ENCODE assay signal across 1 cellular context in the genomic region with DNA sequence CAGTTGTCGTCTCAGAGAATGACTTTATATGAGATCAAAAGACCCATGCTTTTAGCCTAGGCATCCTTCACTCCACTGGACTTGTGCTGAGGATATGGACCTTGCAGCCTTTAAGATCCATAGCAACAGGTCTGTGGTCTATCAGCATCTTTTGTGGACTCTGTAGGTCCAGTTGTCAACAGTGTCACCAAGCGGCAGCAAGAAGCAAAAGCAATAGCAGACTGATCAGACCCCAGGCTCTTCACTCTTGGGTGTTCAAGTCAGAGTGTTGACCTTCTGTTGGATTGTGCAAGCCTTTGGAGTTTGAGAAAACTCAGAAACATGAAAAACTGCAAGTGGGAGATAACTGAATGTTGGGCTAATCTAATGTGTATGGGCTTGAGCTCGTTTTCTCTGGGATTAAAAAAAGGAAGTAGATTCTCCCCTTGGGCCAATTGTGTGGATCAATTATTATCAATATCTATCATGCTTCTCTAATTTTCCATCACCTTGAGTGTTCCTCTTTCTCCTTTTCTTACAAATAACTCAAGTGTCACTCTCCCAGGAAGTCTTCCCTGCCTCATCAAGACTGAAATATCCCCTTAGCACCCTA.
TF ChIP-seq lines count a peak whose summit lies in the region.

No MANE protein-coding gene starts in this region.

TF ChIP-seq in HepG2, 621 proteins besides CTCF, POLR2A, EP300 and RAD21 (continued from another document and continues in another):
- TF ChIP-seq, protein P1, sequence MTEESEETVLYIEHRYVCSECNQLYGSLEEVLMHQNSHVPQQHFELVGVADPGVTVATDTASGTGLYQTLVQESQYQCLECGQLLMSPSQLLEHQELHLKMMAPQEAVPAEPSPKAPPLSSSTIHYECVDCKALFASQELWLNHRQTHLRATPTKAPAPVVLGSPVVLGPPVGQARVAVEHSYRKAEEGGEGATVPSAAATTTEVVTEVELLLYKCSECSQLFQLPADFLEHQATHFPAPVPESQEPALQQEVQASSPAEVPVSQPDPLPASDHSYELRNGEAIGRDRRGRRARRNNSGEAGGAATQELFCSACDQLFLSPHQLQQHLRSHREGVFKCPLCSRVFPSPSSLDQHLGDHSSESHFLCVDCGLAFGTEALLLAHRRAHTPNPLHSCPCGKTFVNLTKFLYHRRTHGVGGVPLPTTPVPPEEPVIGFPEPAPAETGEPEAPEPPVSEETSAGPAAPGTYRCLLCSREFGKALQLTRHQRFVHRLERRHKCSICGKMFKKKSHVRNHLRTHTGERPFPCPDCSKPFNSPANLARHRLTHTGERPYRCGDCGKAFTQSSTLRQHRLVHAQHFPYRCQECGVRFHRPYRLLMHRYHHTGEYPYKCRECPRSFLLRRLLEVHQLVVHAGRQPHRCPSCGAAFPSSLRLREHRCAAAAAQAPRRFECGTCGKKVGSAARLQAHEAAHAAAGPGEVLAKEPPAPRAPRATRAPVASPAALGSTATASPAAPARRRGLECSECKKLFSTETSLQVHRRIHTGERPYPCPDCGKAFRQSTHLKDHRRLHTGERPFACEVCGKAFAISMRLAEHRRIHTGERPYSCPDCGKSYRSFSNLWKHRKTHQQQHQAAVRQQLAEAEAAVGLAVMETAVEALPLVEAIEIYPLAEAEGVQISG (CRISPR knock-in tag; IDR thresholded peaks at IDR 0.05) = no peak
- TF ChIP-seq TGIF2 (CRISPR knock-in tag; IDR thresholded peaks at IDR 0.05) (no peak), ZNF709 (CRISPR knock-in tag; IDR thresholded peaks at IDR 0.05) (no peak), ZBTB20 (CRISPR knock-in tag; IDR thresholded peaks at IDR 0.05; ENCODE audit: borderline replicate concordance, low read depth) (no peak), ZNF644 (CRISPR knock-in tag; IDR thresholded peaks at IDR 0.05; ENCODE audit: low read depth) (peak; percentile 71; the same call in 1 of the 2 replicates), HES4 (CRISPR knock-in tag; IDR thresholded peaks at IDR 0.05; ENCODE audit: borderline replicate concordance) (no peak), ZNF343 (CRISPR knock-in tag; IDR thresholded peaks at IDR 0.05) (no peak), DNMT3B (CRISPR knock-in tag; conservative IDR thresholded peaks at IDR 0.05) (no peak), THAP11 (CRISPR knock-in tag; IDR thresholded peaks at IDR 0.05) (peak; percentile 32; the same call in 1 of the 2 replicates), ZNF766 (CRISPR knock-in tag; IDR thresholded peaks at IDR 0.05; ENCODE audit: borderline replicate concordance) (0 out of 2 replicates have a peak, but pooled peaks have one; percentile 34), MED1 (CRISPR knock-in tag; IDR thresholded peaks at IDR 0.05) (peak; percentile 46; the same call in 1 of the 2 replicates), TCF12 (IDR thresholded peaks at IDR 0.05) (no peak), TCF12 (CRISPR knock-in tag; IDR thresholded peaks at IDR 0.05) (no peak), NFIC (IDR thresholded peaks at IDR 0.05; ENCODE audit: low read length) (no peak), ZNF121 (CRISPR knock-in tag; IDR thresholded peaks at IDR 0.05) (no peak), CEBPB (IDR thresholded peaks at IDR 0.05; ENCODE audit: borderline replicate concordance, low read depth, low read length) (peak; percentile 87), ZNF326 (CRISPR knock-in tag; IDR thresholded peaks at IDR 0.05; ENCODE audit: borderline replicate concordance) (no peak), NONO (IDR thresholded peaks at IDR 0.05) (no peak), NONO (CRISPR knock-in tag; conservative IDR thresholded peaks at IDR 0.05) (no peak), MEIS2 (CRISPR knock-in tag; IDR thresholded peaks at IDR 0.05) (no peak), ZNF569 (CRISPR knock-in tag; IDR thresholded peaks at IDR 0.05; ENCODE audit: borderline replicate concordance) (no peak), RCOR2 (CRISPR knock-in tag; IDR thresholded peaks at IDR 0.05) (peak; percentile 45; the same call in 1 of the 2 replicates), KLF11 (CRISPR knock-in tag; IDR thresholded peaks at IDR 0.05) (no peak), NFYC (CRISPR knock-in tag; IDR thresholded peaks at IDR 0.05) (no peak), JUNB (CRISPR knock-in tag; IDR thresholded peaks at IDR 0.05; ENCODE audit: borderline replicate concordance) (no peak), NFE2 (CRISPR knock-in tag; IDR thresholded peaks at IDR 0.05) (no peak), SRY (CRISPR knock-in tag; IDR thresholded peaks at IDR 0.05) (no peak), SMC3 (IDR thresholded peaks at IDR 0.05; ENCODE audit: low read length) (peak; percentile 98), HNRNPUL1 (IDR thresholded peaks at IDR 0.05; ENCODE audit: low read depth, low read length) (no peak), GTF2F1 (IDR thresholded peaks at IDR 0.05; ENCODE audit: low read length) (no peak), PPARG (CRISPR knock-in tag; conservative IDR thresholded peaks at IDR 0.05) (no peak), ZZZ3 (CRISPR knock-in tag; IDR thresholded peaks at IDR 0.05; ENCODE audit: borderline replicate concordance) (no peak), ZSCAN20 (CRISPR knock-in tag; IDR thresholded peaks at IDR 0.05; ENCODE audit: borderline replicate concordance) (no peak), DR1 (CRISPR knock-in tag; IDR thresholded peaks at IDR 0.05) (no peak), ZNF460 (CRISPR knock-in tag; IDR thresholded peaks at IDR 0.05; ENCODE audit: borderline replicate concordance) (no peak)
- TF ChIP-seq, protein P2, sequence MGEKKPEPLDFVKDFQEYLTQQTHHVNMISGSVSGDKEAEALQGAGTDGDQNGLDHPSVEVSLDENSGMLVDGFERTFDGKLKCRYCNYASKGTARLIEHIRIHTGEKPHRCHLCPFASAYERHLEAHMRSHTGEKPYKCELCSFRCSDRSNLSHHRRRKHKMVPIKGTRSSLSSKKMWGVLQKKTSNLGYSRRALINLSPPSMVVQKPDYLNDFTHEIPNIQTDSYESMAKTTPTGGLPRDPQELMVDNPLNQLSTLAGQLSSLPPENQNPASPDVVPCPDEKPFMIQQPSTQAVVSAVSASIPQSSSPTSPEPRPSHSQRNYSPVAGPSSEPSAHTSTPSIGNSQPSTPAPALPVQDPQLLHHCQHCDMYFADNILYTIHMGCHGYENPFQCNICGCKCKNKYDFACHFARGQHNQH (CRISPR knock-in tag; IDR thresholded peaks at IDR 0.05) = 0 out of 2 replicates have a peak, but pooled peaks have one; percentile 35
- TF ChIP-seq, protein P3, sequence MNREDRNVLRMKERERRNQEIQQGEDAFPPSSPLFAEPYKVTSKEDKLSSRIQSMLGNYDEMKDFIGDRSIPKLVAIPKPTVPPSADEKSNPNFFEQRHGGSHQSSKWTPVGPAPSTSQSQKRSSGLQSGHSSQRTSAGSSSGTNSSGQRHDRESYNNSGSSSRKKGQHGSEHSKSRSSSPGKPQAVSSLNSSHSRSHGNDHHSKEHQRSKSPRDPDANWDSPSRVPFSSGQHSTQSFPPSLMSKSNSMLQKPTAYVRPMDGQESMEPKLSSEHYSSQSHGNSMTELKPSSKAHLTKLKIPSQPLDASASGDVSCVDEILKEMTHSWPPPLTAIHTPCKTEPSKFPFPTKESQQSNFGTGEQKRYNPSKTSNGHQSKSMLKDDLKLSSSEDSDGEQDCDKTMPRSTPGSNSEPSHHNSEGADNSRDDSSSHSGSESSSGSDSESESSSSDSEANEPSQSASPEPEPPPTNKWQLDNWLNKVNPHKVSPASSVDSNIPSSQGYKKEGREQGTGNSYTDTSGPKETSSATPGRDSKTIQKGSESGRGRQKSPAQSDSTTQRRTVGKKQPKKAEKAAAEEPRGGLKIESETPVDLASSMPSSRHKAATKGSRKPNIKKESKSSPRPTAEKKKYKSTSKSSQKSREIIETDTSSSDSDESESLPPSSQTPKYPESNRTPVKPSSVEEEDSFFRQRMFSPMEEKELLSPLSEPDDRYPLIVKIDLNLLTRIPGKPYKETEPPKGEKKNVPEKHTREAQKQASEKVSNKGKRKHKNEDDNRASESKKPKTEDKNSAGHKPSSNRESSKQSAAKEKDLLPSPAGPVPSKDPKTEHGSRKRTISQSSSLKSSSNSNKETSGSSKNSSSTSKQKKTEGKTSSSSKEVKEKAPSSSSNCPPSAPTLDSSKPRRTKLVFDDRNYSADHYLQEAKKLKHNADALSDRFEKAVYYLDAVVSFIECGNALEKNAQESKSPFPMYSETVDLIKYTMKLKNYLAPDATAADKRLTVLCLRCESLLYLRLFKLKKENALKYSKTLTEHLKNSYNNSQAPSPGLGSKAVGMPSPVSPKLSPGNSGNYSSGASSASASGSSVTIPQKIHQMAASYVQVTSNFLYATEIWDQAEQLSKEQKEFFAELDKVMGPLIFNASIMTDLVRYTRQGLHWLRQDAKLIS (CRISPR knock-in tag; IDR thresholded peaks at IDR 0.05) = no peak
- TF ChIP-seq, protein P4, sequence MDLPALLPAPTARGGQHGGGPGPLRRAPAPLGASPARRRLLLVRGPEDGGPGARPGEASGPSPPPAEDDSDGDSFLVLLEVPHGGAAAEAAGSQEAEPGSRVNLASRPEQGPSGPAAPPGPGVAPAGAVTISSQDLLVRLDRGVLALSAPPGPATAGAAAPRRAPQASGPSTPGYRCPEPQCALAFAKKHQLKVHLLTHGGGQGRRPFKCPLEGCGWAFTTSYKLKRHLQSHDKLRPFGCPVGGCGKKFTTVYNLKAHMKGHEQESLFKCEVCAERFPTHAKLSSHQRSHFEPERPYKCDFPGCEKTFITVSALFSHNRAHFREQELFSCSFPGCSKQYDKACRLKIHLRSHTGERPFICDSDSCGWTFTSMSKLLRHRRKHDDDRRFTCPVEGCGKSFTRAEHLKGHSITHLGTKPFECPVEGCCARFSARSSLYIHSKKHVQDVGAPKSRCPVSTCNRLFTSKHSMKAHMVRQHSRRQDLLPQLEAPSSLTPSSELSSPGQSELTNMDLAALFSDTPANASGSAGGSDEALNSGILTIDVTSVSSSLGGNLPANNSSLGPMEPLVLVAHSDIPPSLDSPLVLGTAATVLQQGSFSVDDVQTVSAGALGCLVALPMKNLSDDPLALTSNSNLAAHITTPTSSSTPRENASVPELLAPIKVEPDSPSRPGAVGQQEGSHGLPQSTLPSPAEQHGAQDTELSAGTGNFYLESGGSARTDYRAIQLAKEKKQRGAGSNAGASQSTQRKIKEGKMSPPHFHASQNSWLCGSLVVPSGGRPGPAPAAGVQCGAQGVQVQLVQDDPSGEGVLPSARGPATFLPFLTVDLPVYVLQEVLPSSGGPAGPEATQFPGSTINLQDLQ (CRISPR knock-in tag; IDR thresholded peaks at IDR 0.05) = no peak
- TF ChIP-seq, protein P5, sequence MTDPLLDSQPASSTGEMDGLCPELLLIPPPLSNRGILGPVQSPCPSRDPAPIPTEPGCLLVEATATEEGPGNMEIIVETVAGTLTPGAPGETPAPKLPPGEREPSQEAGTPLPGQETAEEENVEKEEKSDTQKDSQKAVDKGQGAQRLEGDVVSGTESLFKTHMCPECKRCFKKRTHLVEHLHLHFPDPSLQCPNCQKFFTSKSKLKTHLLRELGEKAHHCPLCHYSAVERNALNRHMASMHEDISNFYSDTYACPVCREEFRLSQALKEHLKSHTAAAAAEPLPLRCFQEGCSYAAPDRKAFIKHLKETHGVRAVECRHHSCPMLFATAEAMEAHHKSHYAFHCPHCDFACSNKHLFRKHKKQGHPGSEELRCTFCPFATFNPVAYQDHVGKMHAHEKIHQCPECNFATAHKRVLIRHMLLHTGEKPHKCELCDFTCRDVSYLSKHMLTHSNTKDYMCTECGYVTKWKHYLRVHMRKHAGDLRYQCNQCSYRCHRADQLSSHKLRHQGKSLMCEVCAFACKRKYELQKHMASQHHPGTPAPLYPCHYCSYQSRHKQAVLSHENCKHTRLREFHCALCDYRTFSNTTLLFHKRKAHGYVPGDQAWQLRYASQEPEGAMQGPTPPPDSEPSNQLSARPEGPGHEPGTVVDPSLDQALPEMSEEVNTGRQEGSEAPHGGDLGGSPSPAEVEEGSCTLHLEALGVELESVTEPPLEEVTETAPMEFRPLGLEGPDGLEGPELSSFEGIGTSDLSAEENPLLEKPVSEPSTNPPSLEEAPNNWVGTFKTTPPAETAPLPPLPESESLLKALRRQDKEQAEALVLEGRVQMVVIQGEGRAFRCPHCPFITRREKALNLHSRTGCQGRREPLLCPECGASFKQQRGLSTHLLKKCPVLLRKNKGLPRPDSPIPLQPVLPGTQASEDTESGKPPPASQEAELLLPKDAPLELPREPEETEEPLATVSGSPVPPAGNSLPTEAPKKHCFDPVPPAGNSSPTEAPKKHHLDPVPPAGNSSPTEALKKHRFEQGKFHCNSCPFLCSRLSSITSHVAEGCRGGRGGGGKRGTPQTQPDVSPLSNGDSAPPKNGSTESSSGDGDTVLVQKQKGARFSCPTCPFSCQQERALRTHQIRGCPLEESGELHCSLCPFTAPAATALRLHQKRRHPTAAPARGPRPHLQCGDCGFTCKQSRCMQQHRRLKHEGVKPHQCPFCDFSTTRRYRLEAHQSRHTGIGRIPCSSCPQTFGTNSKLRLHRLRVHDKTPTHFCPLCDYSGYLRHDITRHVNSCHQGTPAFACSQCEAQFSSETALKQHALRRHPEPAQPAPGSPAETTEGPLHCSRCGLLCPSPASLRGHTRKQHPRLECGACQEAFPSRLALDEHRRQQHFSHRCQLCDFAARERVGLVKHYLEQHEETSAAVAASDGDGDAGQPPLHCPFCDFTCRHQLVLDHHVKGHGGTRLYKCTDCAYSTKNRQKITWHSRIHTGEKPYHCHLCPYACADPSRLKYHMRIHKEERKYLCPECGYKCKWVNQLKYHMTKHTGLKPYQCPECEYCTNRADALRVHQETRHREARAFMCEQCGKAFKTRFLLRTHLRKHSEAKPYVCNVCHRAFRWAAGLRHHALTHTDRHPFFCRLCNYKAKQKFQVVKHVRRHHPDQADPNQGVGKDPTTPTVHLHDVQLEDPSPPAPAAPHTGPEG (CRISPR knock-in tag; IDR thresholded peaks at IDR 0.05) = no peak
- TF ChIP-seq, protein P6, sequence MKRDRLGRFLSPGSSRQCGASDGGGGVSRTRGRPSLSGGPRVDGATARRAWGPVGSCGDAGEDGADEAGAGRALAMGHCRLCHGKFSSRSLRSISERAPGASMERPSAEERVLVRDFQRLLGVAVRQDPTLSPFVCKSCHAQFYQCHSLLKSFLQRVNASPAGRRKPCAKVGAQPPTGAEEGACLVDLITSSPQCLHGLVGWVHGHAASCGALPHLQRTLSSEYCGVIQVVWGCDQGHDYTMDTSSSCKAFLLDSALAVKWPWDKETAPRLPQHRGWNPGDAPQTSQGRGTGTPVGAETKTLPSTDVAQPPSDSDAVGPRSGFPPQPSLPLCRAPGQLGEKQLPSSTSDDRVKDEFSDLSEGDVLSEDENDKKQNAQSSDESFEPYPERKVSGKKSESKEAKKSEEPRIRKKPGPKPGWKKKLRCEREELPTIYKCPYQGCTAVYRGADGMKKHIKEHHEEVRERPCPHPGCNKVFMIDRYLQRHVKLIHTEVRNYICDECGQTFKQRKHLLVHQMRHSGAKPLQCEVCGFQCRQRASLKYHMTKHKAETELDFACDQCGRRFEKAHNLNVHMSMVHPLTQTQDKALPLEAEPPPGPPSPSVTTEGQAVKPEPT (CRISPR knock-in tag; IDR thresholded peaks at IDR 0.05; ENCODE audit: low read depth) = no peak
- TF ChIP-seq, protein P7, sequence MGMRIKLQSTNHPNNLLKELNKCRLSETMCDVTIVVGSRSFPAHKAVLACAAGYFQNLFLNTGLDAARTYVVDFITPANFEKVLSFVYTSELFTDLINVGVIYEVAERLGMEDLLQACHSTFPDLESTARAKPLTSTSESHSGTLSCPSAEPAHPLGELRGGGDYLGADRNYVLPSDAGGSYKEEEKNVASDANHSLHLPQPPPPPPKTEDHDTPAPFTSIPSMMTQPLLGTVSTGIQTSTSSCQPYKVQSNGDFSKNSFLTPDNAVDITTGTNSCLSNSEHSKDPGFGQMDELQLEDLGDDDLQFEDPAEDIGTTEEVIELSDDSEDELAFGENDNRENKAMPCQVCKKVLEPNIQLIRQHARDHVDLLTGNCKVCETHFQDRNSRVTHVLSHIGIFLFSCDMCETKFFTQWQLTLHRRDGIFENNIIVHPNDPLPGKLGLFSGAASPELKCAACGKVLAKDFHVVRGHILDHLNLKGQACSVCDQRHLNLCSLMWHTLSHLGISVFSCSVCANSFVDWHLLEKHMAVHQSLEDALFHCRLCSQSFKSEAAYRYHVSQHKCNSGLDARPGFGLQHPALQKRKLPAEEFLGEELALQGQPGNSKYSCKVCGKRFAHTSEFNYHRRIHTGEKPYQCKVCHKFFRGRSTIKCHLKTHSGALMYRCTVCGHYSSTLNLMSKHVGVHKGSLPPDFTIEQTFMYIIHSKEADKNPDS (CRISPR knock-in tag; IDR thresholded peaks at IDR 0.05) = no peak
